1 cellular context compared by ENCODE assay signal in genomic region chr1:244970236-244970652, GRCh38.
TF ChIP-seq lines count a peak whose summit lies in the region.

No MANE protein-coding gene starts in this region.

TF ChIP-seq in HepG2, 621 proteins besides CTCF, POLR2A, EP300 and RAD21 (continued from another document and continues in another):
- no peak for TF ChIP-seq DZIP1 (CRISPR knock-in tag; IDR thresholded peaks at IDR 0.05)
- no peak for TF ChIP-seq ZBTB8A (CRISPR knock-in tag; IDR thresholded peaks at IDR 0.05; ENCODE audit: borderline replicate concordance, low read depth)
- TF ChIP-seq MIXL1 (CRISPR knock-in tag; IDR thresholded peaks at IDR 0.05) = no peak
- no peak for TF ChIP-seq CHD4 (IDR thresholded peaks at IDR 0.05; ENCODE audit: borderline replicate concordance, low read length)
- TF ChIP-seq ZNF672 (CRISPR knock-in tag; IDR thresholded peaks at IDR 0.05) = no peak
- TF ChIP-seq MBD4 (IDR thresholded peaks at IDR 0.05; ENCODE audit: borderline replicate concordance, low read length) = no peak
- no peak for TF ChIP-seq MXD1 (CRISPR knock-in tag; IDR thresholded peaks at IDR 0.05)
- TF ChIP-seq, protein P1, sequence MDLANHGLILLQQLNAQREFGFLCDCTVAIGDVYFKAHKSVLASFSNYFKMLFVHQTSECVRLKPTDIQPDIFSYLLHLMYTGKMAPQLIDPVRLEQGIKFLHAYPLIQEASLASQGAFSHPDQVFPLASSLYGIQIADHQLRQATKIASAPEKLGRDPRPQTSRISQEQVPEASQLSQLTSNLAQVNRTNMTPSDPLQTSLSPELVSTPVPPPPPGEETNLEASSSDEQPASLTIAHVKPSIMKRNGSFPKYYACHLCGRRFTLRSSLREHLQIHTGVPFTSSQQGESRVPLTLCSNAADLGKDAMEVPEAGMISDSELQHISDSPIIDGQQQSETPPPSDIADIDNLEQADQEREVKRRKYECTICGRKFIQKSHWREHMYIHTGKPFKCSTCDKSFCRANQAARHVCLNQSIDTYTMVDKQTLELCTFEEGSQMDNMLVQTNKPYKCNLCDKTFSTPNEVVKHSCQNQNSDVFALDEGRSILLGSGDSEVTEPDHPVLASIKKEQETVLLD (CRISPR knock-in tag; IDR thresholded peaks at IDR 0.05; ENCODE audit: low read depth) = peak; percentile 26; the same call in 1 of the 2 replicates
- no peak for TF ChIP-seq MXD4 (CRISPR knock-in tag; IDR thresholded peaks at IDR 0.05)
- TF ChIP-seq PRPF4 (IDR thresholded peaks at IDR 0.05; ENCODE audit: low read depth, low read length, poor library complexity, severe bottlenecking) = no peak
- TF ChIP-seq, protein P2, sequence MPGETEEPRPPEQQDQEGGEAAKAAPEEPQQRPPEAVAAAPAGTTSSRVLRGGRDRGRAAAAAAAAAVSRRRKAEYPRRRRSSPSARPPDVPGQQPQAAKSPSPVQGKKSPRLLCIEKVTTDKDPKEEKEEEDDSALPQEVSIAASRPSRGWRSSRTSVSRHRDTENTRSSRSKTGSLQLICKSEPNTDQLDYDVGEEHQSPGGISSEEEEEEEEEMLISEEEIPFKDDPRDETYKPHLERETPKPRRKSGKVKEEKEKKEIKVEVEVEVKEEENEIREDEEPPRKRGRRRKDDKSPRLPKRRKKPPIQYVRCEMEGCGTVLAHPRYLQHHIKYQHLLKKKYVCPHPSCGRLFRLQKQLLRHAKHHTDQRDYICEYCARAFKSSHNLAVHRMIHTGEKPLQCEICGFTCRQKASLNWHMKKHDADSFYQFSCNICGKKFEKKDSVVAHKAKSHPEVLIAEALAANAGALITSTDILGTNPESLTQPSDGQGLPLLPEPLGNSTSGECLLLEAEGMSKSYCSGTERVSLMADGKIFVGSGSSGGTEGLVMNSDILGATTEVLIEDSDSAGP (CRISPR knock-in tag; IDR thresholded peaks at IDR 0.05; ENCODE audit: borderline replicate concordance) = peak; percentile 46; the same call in 1 of the 2 replicates
- TF ChIP-seq THAP11 (CRISPR knock-in tag; IDR thresholded peaks at IDR 0.05) = no peak
- no peak for TF ChIP-seq FLYWCH1 (CRISPR knock-in tag; IDR thresholded peaks at IDR 0.05)
- TF ChIP-seq LCORL (IDR thresholded peaks at IDR 0.05) = no peak
- TF ChIP-seq LCORL (CRISPR knock-in tag; IDR thresholded peaks at IDR 0.05) = no peak
- TF ChIP-seq ZNF224 (CRISPR knock-in tag; IDR thresholded peaks at IDR 0.05) = no peak
- TF ChIP-seq HMG20A (CRISPR knock-in tag; IDR thresholded peaks at IDR 0.05; ENCODE audit: borderline replicate concordance) = no peak
- TF ChIP-seq, protein P3, sequence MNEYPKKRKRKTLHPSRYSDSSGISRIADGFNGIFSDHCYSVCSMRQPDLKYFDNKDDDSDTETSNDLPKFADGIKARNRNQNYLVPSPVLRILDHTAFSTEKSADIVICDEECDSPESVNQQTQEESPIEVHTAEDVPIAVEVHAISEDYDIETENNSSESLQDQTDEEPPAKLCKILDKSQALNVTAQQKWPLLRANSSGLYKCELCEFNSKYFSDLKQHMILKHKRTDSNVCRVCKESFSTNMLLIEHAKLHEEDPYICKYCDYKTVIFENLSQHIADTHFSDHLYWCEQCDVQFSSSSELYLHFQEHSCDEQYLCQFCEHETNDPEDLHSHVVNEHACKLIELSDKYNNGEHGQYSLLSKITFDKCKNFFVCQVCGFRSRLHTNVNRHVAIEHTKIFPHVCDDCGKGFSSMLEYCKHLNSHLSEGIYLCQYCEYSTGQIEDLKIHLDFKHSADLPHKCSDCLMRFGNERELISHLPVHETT (CRISPR knock-in tag; conservative IDR thresholded peaks at IDR 0.05) = no peak; the same call in none of the 2 replicates
- TF ChIP-seq, protein P4, sequence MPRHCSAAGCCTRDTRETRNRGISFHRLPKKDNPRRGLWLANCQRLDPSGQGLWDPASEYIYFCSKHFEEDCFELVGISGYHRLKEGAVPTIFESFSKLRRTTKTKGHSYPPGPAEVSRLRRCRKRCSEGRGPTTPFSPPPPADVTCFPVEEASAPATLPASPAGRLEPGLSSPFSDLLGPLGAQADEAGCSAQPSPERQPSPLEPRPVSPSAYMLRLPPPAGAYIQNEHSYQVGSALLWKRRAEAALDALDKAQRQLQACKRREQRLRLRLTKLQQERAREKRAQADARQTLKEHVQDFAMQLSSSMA (CRISPR knock-in tag; IDR thresholded peaks at IDR 0.05) = no peak
- TF ChIP-seq, protein P5, sequence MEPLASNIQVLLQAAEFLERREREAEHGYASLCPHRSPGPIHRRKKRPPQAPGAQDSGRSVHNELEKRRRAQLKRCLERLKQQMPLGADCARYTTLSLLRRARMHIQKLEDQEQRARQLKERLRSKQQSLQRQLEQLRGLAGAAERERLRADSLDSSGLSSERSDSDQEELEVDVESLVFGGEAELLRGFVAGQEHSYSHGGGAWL (CRISPR knock-in tag; IDR thresholded peaks at IDR 0.05) = no peak
- TF ChIP-seq DR1 (CRISPR knock-in tag; IDR thresholded peaks at IDR 0.05) = no peak; the same call in 1 of the 2 replicates
- TF ChIP-seq ZNF496 (CRISPR knock-in tag; IDR thresholded peaks at IDR 0.05; ENCODE audit: insufficient replicate concordance) = no peak
- TF ChIP-seq XBP1 (CRISPR knock-in tag; IDR thresholded peaks at IDR 0.05) = no peak
- TF ChIP-seq ZSCAN31 (CRISPR knock-in tag; IDR thresholded peaks at IDR 0.05; ENCODE audit: low read depth) = no peak
- TF ChIP-seq ZNF12 (CRISPR knock-in tag; IDR thresholded peaks at IDR 0.05) = no peak
- peak; percentile 73 for TF ChIP-seq ZFX (CRISPR knock-in tag; IDR thresholded peaks at IDR 0.05; ENCODE audit: low read depth)
- no peak for TF ChIP-seq ZSCAN20 (CRISPR knock-in tag; IDR thresholded peaks at IDR 0.05; ENCODE audit: borderline replicate concordance)
- TF ChIP-seq ZNF780A (CRISPR knock-in tag; IDR thresholded peaks at IDR 0.05) = peak; percentile 77; the same call in 1 of the 2 replicates
- TF ChIP-seq, protein P6, sequence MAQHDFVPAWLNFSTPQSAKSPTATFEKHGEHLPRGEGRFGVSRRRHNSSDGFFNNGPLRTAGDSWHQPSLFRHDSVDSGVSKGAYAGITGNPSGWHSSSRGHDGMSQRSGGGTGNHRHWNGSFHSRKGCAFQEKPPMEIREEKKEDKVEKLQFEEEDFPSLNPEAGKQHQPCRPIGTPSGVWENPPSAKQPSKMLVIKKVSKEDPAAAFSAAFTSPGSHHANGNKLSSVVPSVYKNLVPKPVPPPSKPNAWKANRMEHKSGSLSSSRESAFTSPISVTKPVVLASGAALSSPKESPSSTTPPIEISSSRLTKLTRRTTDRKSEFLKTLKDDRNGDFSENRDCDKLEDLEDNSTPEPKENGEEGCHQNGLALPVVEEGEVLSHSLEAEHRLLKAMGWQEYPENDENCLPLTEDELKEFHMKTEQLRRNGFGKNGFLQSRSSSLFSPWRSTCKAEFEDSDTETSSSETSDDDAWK (CRISPR knock-in tag; IDR thresholded peaks at IDR 0.05) = no peak
- no peak for TF ChIP-seq ZZZ3 (CRISPR knock-in tag; IDR thresholded peaks at IDR 0.05; ENCODE audit: borderline replicate concordance)
- no peak for TF ChIP-seq FOXJ3 (CRISPR knock-in tag; IDR thresholded peaks at IDR 0.05; ENCODE audit: borderline replicate concordance)
- no peak for TF ChIP-seq ZNF446 (CRISPR knock-in tag; IDR thresholded peaks at IDR 0.05)
- no peak for TF ChIP-seq POGK (CRISPR knock-in tag; conservative IDR thresholded peaks at IDR 0.05)
- TF ChIP-seq ZNF407 (CRISPR knock-in tag; IDR thresholded peaks at IDR 0.05; ENCODE audit: not compliant biosample characterization) = no peak
- no peak for TF ChIP-seq SOX5 (CRISPR knock-in tag; IDR thresholded peaks at IDR 0.05; ENCODE audit: borderline replicate concordance)
- no peak for TF ChIP-seq ZNF580 (CRISPR knock-in tag; IDR thresholded peaks at IDR 0.05; ENCODE audit: borderline replicate concordance, low read depth)
- TF ChIP-seq XRCC5 (optimal IDR thresholded peaks at IDR 0.05; ENCODE audit: low read length) = no peak
- TF ChIP-seq DDIT3 (CRISPR knock-in tag; IDR thresholded peaks at IDR 0.05) = no peak
- no peak for TF ChIP-seq SP140L (CRISPR knock-in tag; IDR thresholded peaks at IDR 0.05; ENCODE audit: borderline replicate concordance)
- TF ChIP-seq ZNF547 (CRISPR knock-in tag; IDR thresholded peaks at IDR 0.05) = no peak
